Comparison of ENCODE assay signal across 20 cellular contexts in genomic region chr20:48458003-48458377, GRCh38.
"Had no signal": no experiment of that assay in that cellular context is flagged by ENCODE, and none has a peak within 500 bp of the region (broad histone marks: within the 10 kb centered on the region; RNA-seq: fewer than 3 reads in every experiment).

No MANE protein-coding gene starts in this region.

- H3K27me3 ChIP-seq: transverse colon had no signal

- H3K4me3 ChIP-seq: dorsolateral prefrontal cortex, left ventricle myocardium inferior, lower lobe of right lung, psoas muscle, skin epidermis, spleen, suprapubic skin, transverse colon had no signal

- H3K9me3 ChIP-seq: left ventricle myocardium inferior, lower lobe of right lung, psoas muscle, spleen, suprapubic skin, transverse colon had no signal

- H3K9me3 Mint-ChIP-seq: immature natural killer cell; naive thymus-derived CD8-positive, alpha-beta T cell; nephron progenitor cell; stimulated activated naive B cell treated with anti-CD40 and anti-IgM and Interleukin-4, amounts not matched to agents 10 μg/mL and 1 μg/mL and 100 μg/mL, for 72 hours; stimulated activated naive CD8-positive, alpha-beta T cell treated with anti-CD3 and anti-CD28 coated beads, Interleukin-15, Interleukin-2, amounts not matched to agents 100 ng/mL and 50 ng/mL, for 24 hours had no signal

- H3K27ac Mint-ChIP-seq: immature natural killer cell; naive thymus-derived CD8-positive, alpha-beta T cell; nephron progenitor cell; stimulated activated naive B cell treated with anti-CD40 and anti-IgM and Interleukin-4, amounts not matched to agents 10 μg/mL and 1 μg/mL and 100 μg/mL, for 72 hours; stimulated activated naive CD8-positive, alpha-beta T cell treated with anti-CD3 and anti-CD28 coated beads, Interleukin-15, Interleukin-2, amounts not matched to agents 100 ng/mL and 50 ng/mL, for 24 hours had no signal

- H3K27me3 Mint-ChIP-seq: stimulated activated naive CD8-positive, alpha-beta T cell treated with anti-CD3 and anti-CD28 coated beads, Interleukin-15, Interleukin-2, amounts not matched to agents 100 ng/mL and 50 ng/mL, for 24 hours had no signal

- H3K4me3 Mint-ChIP-seq: immature natural killer cell; naive thymus-derived CD8-positive, alpha-beta T cell; nephron progenitor cell; stimulated activated naive B cell treated with anti-CD40 and anti-IgM and Interleukin-4, amounts not matched to agents 10 μg/mL and 1 μg/mL and 100 μg/mL, for 72 hours; stimulated activated naive CD8-positive, alpha-beta T cell treated with anti-CD3 and anti-CD28 coated beads, Interleukin-15, Interleukin-2, amounts not matched to agents 100 ng/mL and 50 ng/mL, for 24 hours had no signal

- H3K4me1 Mint-ChIP-seq: immature natural killer cell had no signal

- H3K36me3 Mint-ChIP-seq: immature natural killer cell; naive thymus-derived CD8-positive, alpha-beta T cell had no signal

- FAIRE-seq: colon, frontal cortex had no signal

- H3K27ac ChIP-seq: dorsolateral prefrontal cortex, left ventricle myocardium inferior, lower lobe of right lung, psoas muscle, skin epidermis, spleen, suprapubic skin, transverse colon had no signal

- DNase-seq: dorsolateral prefrontal cortex; effector CD4-positive, alpha-beta T cell; immature natural killer cell; islet precursor cell; kidney glomerular epithelial cell; left colon; left ventricle myocardium inferior; lower lobe of right lung; naive thymus-derived CD8-positive, alpha-beta T cell; nephron progenitor cell; psoas muscle; right cardiac atrium; spleen; stimulated activated naive B cell treated with anti-CD40 and anti-IgM and Interleukin-4, amounts not matched to agents 10 μg/mL and 1 μg/mL and 100 μg/mL, for 72 hours; transverse colon had no signal

- H3K36me3 ChIP-seq: left ventricle myocardium inferior, lower lobe of right lung, spleen, suprapubic skin, transverse colon had no signal

- H3K4me1 ChIP-seq: left ventricle myocardium inferior, lower lobe of right lung, psoas muscle, spleen, transverse colon had no signal

- ATAC-seq: left colon; lower lobe of right lung; naive thymus-derived CD8-positive, alpha-beta T cell; psoas muscle; right cardiac atrium had no signal
